In the genomic region with DNA sequence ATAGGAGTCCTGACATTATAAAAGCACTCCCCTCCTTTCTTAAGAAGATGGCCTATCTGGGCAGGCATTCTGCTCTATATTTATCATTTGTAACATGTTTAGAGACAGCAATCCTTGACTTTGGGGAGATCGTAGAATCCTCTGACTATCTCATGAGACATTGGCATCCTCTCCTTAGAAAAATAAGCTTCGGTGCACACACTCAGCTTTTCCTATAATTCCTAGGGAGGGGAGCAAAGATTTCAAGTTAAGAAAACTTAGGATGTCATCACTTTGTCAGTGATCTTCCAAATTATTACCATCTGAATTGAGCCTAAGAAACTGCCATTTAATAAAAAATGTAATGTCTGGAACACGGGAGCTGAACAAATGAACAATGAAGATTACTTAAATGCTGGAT, we compare ENCODE assay signal across 17 cellular contexts.
"Had no signal": no experiment of that assay in that cellular context is flagged by ENCODE, and none has a peak within 500 bp of the region (broad histone marks: within the 10 kb centered on the region; RNA-seq: fewer than 3 reads in every experiment).

No MANE protein-coding gene starts in this region.

- H3K27ac ChIP-seq: sigmoid colon, thoracic aorta, VCaP had no signal

- H3K4me1 ChIP-seq: sigmoid colon had no signal

- ATAC-seq: activated CD8-positive, alpha-beta T cell treated with anti-CD3 and anti-CD28 coated beads for 36 hours; activated T-cell treated with anti-CD3 and anti-CD28 coated beads, Interleukin-2, amount 50 U/mL, for 72 hours; left colon; stimulated activated naive CD8-positive, alpha-beta T cell treated with anti-CD3 and anti-CD28 coated beads, Interleukin-15, Interleukin-2, amounts not matched to agents 100 U/mL and 50 U/mL, for 24 hours had no signal

- H3K9me3 ChIP-seq: sigmoid colon, thoracic aorta had no signal

- H3K4me3 ChIP-seq: sigmoid colon, thoracic aorta had no signal

- H3K36me3 ChIP-seq: sigmoid colon, thoracic aorta had no signal

- DNase-seq: activated CD8-positive, alpha-beta memory T cell treated with anti-CD3 and anti-CD28 coated beads, Interleukin-2, amount 50 U/mL, for 4 hours; activated CD8-positive, alpha-beta T cell treated with anti-CD3 and anti-CD28 coated beads for 36 hours; activated gamma-delta T cell treated with Interleukin-2 at 50 U/mL for 16 hours; activated naive CD8-positive, alpha-beta T cell treated with anti-CD3 and anti-CD28 coated beads for 36 hours; activated T-cell treated with anti-CD3 and anti-CD28 coated beads, Interleukin-2, amount 50 U/mL, for 72 hours; anterior cingulate cortex; glutamatergic neuron; immature natural killer cell; left colon; mammary epithelial cell; nephron progenitor cell; sigmoid colon; stimulated activated CD4-positive, alpha-beta T cell treated with anti-CD3 and anti-CD28 coated beads, Interleukin-12 subunit alpha, Interleukin-12 subunit beta, amount 100 ng/mL, for 4 hours; stimulated activated naive CD8-positive, alpha-beta T cell treated with anti-CD3 and anti-CD28 coated beads, Interleukin-15, Interleukin-2, amounts not matched to agents 100 U/mL and 50 U/mL, for 24 hours; T1000 had no signal

- H3K27me3 ChIP-seq: sigmoid colon had no signal
